2 cellular contexts compared by ENCODE assay signal in the genomic region with DNA sequence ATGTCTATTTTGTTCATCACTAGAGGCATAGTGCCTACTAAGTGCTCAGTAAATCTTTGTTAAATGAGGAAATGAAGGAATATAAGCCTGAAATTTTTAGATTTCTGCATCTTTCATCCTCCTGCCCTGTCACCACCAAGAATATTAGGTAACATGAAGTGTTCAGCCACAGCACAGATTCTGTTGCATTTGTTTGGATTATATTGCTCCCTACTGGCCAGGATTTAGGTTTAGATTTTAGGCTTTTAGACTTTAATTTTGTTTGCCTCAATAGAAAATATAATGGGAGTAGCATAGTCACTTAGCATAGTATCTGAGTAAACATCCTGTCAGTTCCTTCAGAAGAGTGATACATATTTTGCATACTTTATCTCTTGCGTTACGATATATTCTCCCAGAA.
TF ChIP-seq lines count a peak whose summit lies in the region.

No MANE protein-coding gene starts in this region.

TF ChIP-seq in SK-N-SH, 30 proteins besides CTCF, POLR2A, EP300 and RAD21 (continued from another document):
- TF ChIP-seq, protein P1, sequence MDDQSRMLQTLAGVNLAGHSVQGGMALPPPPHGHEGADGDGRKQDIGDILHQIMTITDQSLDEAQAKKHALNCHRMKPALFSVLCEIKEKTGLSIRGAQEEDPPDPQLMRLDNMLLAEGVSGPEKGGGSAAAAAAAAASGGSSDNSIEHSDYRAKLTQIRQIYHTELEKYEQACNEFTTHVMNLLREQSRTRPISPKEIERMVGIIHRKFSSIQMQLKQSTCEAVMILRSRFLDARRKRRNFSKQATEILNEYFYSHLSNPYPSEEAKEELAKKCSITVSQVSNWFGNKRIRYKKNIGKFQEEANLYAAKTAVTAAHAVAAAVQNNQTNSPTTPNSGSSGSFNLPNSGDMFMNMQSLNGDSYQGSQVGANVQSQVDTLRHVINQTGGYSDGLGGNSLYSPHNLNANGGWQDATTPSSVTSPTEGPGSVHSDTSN (IDR thresholded peaks at IDR 0.05): no peak
- no peak for TF ChIP-seq RXRA (IDR thresholded peaks at IDR 0.05; ENCODE audit: borderline replicate concordance, low read depth)
- TF ChIP-seq NRF1 (IDR thresholded peaks at IDR 0.05; ENCODE audit: low read depth, low read length): no peak
- TF ChIP-seq RCOR1 (IDR thresholded peaks at IDR 0.05; ENCODE audit: low read length): no peak
- TF ChIP-seq YY1 (IDR thresholded peaks at IDR 0.05; ENCODE audit: low read depth): no peak
- no peak for TF ChIP-seq GATA2 (CRISPR knock-in tag; IDR thresholded peaks at IDR 0.05)
- no peak for TF ChIP-seq TAF1 (IDR thresholded peaks at IDR 0.05; ENCODE audit: borderline replicate concordance, low read depth, low read length)
TF ChIP-seq in SK-N-SH: peak in this region for 0.

TF ChIP-seq in SK-N-SH treated with all-trans-retinoic acid at 6 μM for 48 hours, 23 proteins besides CTCF, POLR2A, EP300 and RAD21 (continued from another document):
- TF ChIP-seq, protein P2, sequence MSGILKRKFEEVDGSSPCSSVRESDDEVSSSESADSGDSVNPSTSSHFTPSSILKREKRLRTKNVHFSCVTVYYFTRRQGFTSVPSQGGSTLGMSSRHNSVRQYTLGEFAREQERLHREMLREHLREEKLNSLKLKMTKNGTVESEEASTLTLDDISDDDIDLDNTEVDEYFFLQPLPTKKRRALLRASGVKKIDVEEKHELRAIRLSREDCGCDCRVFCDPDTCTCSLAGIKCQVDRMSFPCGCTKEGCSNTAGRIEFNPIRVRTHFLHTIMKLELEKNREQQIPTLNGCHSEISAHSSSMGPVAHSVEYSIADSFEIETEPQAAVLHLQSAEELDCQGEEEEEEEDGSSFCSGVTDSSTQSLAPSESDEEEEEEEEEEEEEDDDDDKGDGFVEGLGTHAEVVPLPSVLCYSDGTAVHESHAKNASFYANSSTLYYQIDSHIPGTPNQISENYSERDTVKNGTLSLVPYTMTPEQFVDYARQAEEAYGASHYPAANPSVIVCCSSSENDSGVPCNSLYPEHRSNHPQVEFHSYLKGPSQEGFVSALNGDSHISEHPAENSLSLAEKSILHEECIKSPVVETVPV (CRISPR knock-in tag; IDR thresholded peaks at IDR 0.05): no peak
